Comparison of ENCODE assay signal across 13 cellular contexts in genomic region chrX:117996408-117996807, GRCh38.
DNase-seq lines count a peak whose midpoint lies in the region; ATAC-seq and TF ChIP-seq lines count a peak whose summit lies in the region.
"Had no signal": no experiment of that assay in that cellular context is flagged by ENCODE, and none has a peak within 500 bp of the region (broad histone marks: within the 10 kb centered on the region; RNA-seq: fewer than 3 reads in every experiment).

No MANE protein-coding gene starts in this region.

- H2BK12ac ChIP-seq in H9 (ENCODE audit: insufficient read length, low read depth, low read length) = no peak overlapping the region

- intact Hi-C loops in MCF 10A (cut with micrococcal nuclease) (loop anchor here (5.0 kb wide), 1 partner anchor 606 kb away; no protein-coding TSS in a partner anchor), breast epithelium (cut with DNase I; ENCODE audit: low total_unique reads) (no loop called here), prostate gland (cut with DNase I) (loop anchor here (10.0 kb wide), 1 partner anchor 228 kb away; no protein-coding TSS in a partner anchor)

- TF ChIP-seq POLR2A in breast epithelium (IDR thresholded peaks at IDR 0.05) = no peak
- no peak for TF ChIP-seq POLR2A in prostate gland (IDR thresholded peaks at IDR 0.05)

- no peak overlapping the region for H3K23ac ChIP-seq in H9 (ENCODE audit: insufficient read length, low read depth, low read length)

- CTCF ChIA-PET in MCF 10A (lab: Yijun Ruan, JAX) = interaction anchor here (0.6 to 2.5 kb wide), 8 partner anchors 8 to 261 kb away, joined by 3 to 17 read pairs (median 4); no protein-coding TSS in a partner anchor

- H3K18ac ChIP-seq in H9 (ENCODE audit: insufficient read length, low read depth, low read length) = no peak overlapping the region

- H3K9me3 Mint-ChIP-seq in MCF 10A (ENCODE audit: unreplicated experiment) (no peaks in the 10 kb centered on the region), H9 (peaks cover 4 to 48% of the 10 kb centered on the region in 2 experiments)
- H3K9me3 Mint-ChIP-seq in activated T-cell treated with anti-CD3 and anti-CD28 coated beads, Interleukin-2, amount 50 U/mL, for 72 hours = no peaks in the 10 kb centered on the region

- H3K27ac ChIP-seq in breast epithelium (no peak overlapping the region), epithelial cell of prostate (peak overlapping the region; percentile 64), prostate gland (no peak overlapping the region), H9 (ENCODE audit: insufficient read length, low read depth, low read length) (no peak overlapping the region)
- H3K27ac ChIP-seq: 22Rv1, A549, C4-2B had no signal

- H2BK20ac ChIP-seq in H9 (ENCODE audit: low read depth, low read length, poor library complexity, severe bottlenecking) = no peak overlapping the region

- H3K4me1 Mint-ChIP-seq in MCF 10A (ENCODE audit: insufficient read depth, unreplicated experiment) (peaks cover 21% of the 10 kb centered on the region), H9 (peaks cover 3 to 4% of the 10 kb centered on the region in 2 experiments; a peak in 1 of 4 replicates)
- no peaks in the 10 kb centered on the region for H3K4me1 Mint-ChIP-seq in activated T-cell treated with anti-CD3 and anti-CD28 coated beads, Interleukin-2, amount 50 U/mL, for 72 hours (ENCODE audit: low read depth)

- DNase-seq in MCF 10A (ENCODE audit: unreplicated experiment) (peak; percentile 25), breast epithelium (ENCODE audit: low spot score in 2 of 2) (no peak), epithelial cell of prostate (ENCODE audit: low read depth, low spot score) (no peak), prostate gland (ENCODE audit: low spot score) (peak; percentile 6), HCEC 1CT (no peak), H9 (no peak)
- no peak for DNase-seq in activated T-cell treated with anti-CD3 and anti-CD28 coated beads, Interleukin-2, amount 50 U/mL, for 72 hours
- DNase-seq: Caco-2; CD4-positive, alpha-beta T cell had no signal

- no peak overlapping the region for H3K4me2 ChIP-seq in H9 (ENCODE audit: insufficient read depth, insufficient read length, low read length)
- H3K4me2 ChIP-seq: A549 had no signal

- H3K27ac Mint-ChIP-seq in MCF 10A (ENCODE audit: low read depth, unreplicated experiment) = peak overlapping the region; percentile 42
- H3K27ac Mint-ChIP-seq in H9 = no peak overlapping the region
- H3K27ac Mint-ChIP-seq in activated T-cell treated with anti-CD3 and anti-CD28 coated beads, Interleukin-2, amount 50 U/mL, for 72 hours = no peak overlapping the region
- H3K27ac Mint-ChIP-seq: CD4-positive, alpha-beta T cell had no signal

- H4K20me1 ChIP-seq in H9 (ENCODE audit: control insufficient read depth, insufficient read depth, insufficient read length) = no peaks in the 10 kb centered on the region

- no peak overlapping the region for H3K4me3 Mint-ChIP-seq in MCF 10A (ENCODE audit: unreplicated experiment)
- no peak overlapping the region for H3K4me3 Mint-ChIP-seq in H9
- H3K4me3 Mint-ChIP-seq in activated T-cell treated with anti-CD3 and anti-CD28 coated beads, Interleukin-2, amount 50 U/mL, for 72 hours = no peak overlapping the region
- H3K4me3 Mint-ChIP-seq: CD4-positive, alpha-beta T cell had no signal

- no peaks in the 10 kb centered on the region for H3K36me3 ChIP-seq in breast epithelium
- H3K36me3 ChIP-seq in prostate gland = no peaks in the 10 kb centered on the region
- H3K36me3 ChIP-seq: HAP-1 had no signal

- no peak overlapping the region for H3K4ac ChIP-seq in H9 (ENCODE audit: low read depth, low read length)

- H3T11ph ChIP-seq in H9 (ENCODE audit: low read length) = no peak overlapping the region

- H3K36me3 Mint-ChIP-seq in MCF 10A (ENCODE audit: insufficient read depth, unreplicated experiment) (peaks cover 6% of the 10 kb centered on the region), H9 (ENCODE audit: insufficient read depth in 1 of 3, low read depth in 3 of 3) (no peaks in the 10 kb centered on the region)
- H3K36me3 Mint-ChIP-seq in activated T-cell treated with anti-CD3 and anti-CD28 coated beads, Interleukin-2, amount 50 U/mL, for 72 hours (ENCODE audit: insufficient read depth in 2 of 2) = no peaks in the 10 kb centered on the region

- H4K5ac ChIP-seq in H9 (ENCODE audit: insufficient read length, low read depth, low read length) = no peak overlapping the region

- H3K4me3 ChIP-seq in breast epithelium = no peak overlapping the region
- no peak overlapping the region for H3K4me3 ChIP-seq in prostate gland
- H3K4me3 ChIP-seq: A549, HAP-1 had no signal

- no peak overlapping the region for H2BK15ac ChIP-seq in H9 (ENCODE audit: low read depth, low read length)

- no TSS peak for BruUV-seq in MCF 10A (replicated peaks; lab: Mats Ljungman, UMichigan)

- H3K27me3 ChIP-seq in breast epithelium (no peaks in the 10 kb centered on the region), prostate gland (replicated peaks; ENCODE audit: insufficient read depth) (no peaks in the 10 kb centered on the region), H9 (ENCODE audit: insufficient read depth, low read length) (no peaks in the 10 kb centered on the region)

- 60% methylated on average over 4 of the region's 4 CpGs for WGBS in prostate gland
- no CpG with 5 or more reads among the region's 4 CpGs for WGBS in H9 (ENCODE audit: extremely low coverage, insufficient read length, low lambda C conversion rate)

- H4K91ac ChIP-seq in H9 (ENCODE audit: insufficient read length, low read depth, low read length) = no peak overlapping the region

- no peak overlapping the region for H4K8ac ChIP-seq in H9 (replicated peaks; ENCODE audit: insufficient read length, low read depth, low read length)

- H3K9me3 ChIP-seq in breast epithelium (no peaks in the 10 kb centered on the region), prostate gland (no peaks in the 10 kb centered on the region), H9 (ENCODE audit: control insufficient read depth, low read depth, low read length) (peaks cover 26% of the 10 kb centered on the region)
- H3K9me3 ChIP-seq: A549, Caco-2, HAP-1 had no signal

- no peak overlapping the region for H3K9ac ChIP-seq in H9 (ENCODE audit: extremely low read depth, insufficient read length, low read length)

- H3K56ac ChIP-seq in H9 (ENCODE audit: insufficient read length, low read depth, low read length) = no peak overlapping the region

- H2AFZ ChIP-seq in H9 (ENCODE audit: low read length) = no peak overlapping the region

- H3K4me1 ChIP-seq in breast epithelium (no peaks in the 10 kb centered on the region), prostate gland (replicated peaks) (no peaks in the 10 kb centered on the region), H9 (ENCODE audit: insufficient read depth, low read length) (no peaks in the 10 kb centered on the region)
- H3K4me1 ChIP-seq: A549, Caco-2 had no signal

- H3K27me3 Mint-ChIP-seq in MCF 10A (ENCODE audit: insufficient read depth, unreplicated experiment) = no peaks in the 10 kb centered on the region
- H3K27me3 Mint-ChIP-seq in H9 (ENCODE audit: low read depth) = no peaks in the 10 kb centered on the region; the same call in none of the 2 replicates
- H3K27me3 Mint-ChIP-seq in activated T-cell treated with anti-CD3 and anti-CD28 coated beads, Interleukin-2, amount 50 U/mL, for 72 hours (ENCODE audit: low read depth) = no peaks in the 10 kb centered on the region
- H3K27me3 Mint-ChIP-seq: CD4-positive, alpha-beta T cell had no signal

- H3K23me2 ChIP-seq in H9 (ENCODE audit: insufficient read length, low read depth, low read length, poor library complexity, severe bottlenecking) = no peaks in the 10 kb centered on the region

- H2BK5ac ChIP-seq in H9 (ENCODE audit: insufficient read length, low read length) = no peak overlapping the region

- no peak overlapping the region for H2AK5ac ChIP-seq in H9 (ENCODE audit: insufficient read length, low read length)

- H3K14ac ChIP-seq in H9 (ENCODE audit: insufficient read depth, low read length) = no peak overlapping the region

- no peak overlapping the region for H2BK120ac ChIP-seq in H9 (ENCODE audit: low read depth, low read length, poor library complexity, severe bottlenecking)

- H3K79me1 ChIP-seq in H9 (ENCODE audit: insufficient read depth, low read depth, low read length, poor library complexity, severe bottlenecking) = no peaks in the 10 kb centered on the region

- TF ChIP-seq CTCF in MCF 10A (IDR thresholded peaks at IDR 0.05; ENCODE audit: unreplicated experiment) (no peak), breast epithelium (IDR thresholded peaks at IDR 0.05) (no peak), prostate gland (IDR thresholded peaks at IDR 0.05) (no peak), H9 (conservative IDR thresholded peaks at IDR 0.05) (no peak)

- POLR2A ChIA-PET in MCF 10A (lab: Yijun Ruan, JAX) = interaction anchor here (0.6 to 1.4 kb wide), 8 partner anchors 62 to 1634 kb away, joined by 3 to 8 read pairs (median 3); no protein-coding TSS in a partner anchor

- ATAC-seq in activated T-cell treated with anti-CD3 and anti-CD28 coated beads, Interleukin-2, amount 50 U/mL, for 72 hours (replicated peaks in 1 of 2) = no peak
- ATAC-seq: A549 had no signal

- no peaks in the 10 kb centered on the region for H3K79me2 ChIP-seq in H9 (ENCODE audit: insufficient read depth, low read length)

Comparison
In these comparisons a context has a peak if more than half of its experiments do, and no peak if none do; other contexts are left out.
1. DNase-seq: peak in MCF 10A (single experiment) and prostate gland (single experiment); none in breast epithelium (0 of 2), epithelial cell of prostate (single experiment), HCEC 1CT (single experiment), H9 (single experiment) and activated T-cell treated with anti-CD3 and anti-CD28 coated beads, Interleukin-2, amount 50 U/mL, for 72 hours (0 of 2).